ENCODE assay signal across 8 cellular contexts in genomic region chr7:64888561-64888900, GRCh38. TPM values are rescaled to one million over a fixed set of nuclear protein-coding genes. Genes with fewer than 3 reads are reported as not detected.
DNase-seq lines count a peak whose midpoint lies in the region; ATAC-seq and TF ChIP-seq lines count a peak whose summit lies in the region.

No MANE protein-coding gene starts in this region.

- H3K4me1 ChIP-seq in SK-N-SH (ENCODE audit: control insufficient read depth in 1 of 2, insufficient read depth in 2 of 2, low read depth in 1 of 2, low read length in 1 of 2) (0 out of 4 replicates have a peak, but pooled peaks cover 0 to 7% of the 10 kb centered on the region in 2 experiments), GM23248 (ENCODE audit: insufficient read depth) (peaks cover 11% of the 10 kb centered on the region)

- H3K27ac ChIP-seq in SK-N-SH (ENCODE audit: low read depth in 2 of 2, low read length in 1 of 2), result no peak overlapping the region
- no peak overlapping the region for H3K27ac ChIP-seq in GM23248

- H3K9me3 ChIP-seq in SK-N-SH (no peaks in the 10 kb centered on the region), GM23248 (ENCODE audit: low read depth) (no peaks in the 10 kb centered on the region)

- H4K20me1 ChIP-seq in SK-N-SH (ENCODE audit: insufficient read depth) (no peaks in the 10 kb centered on the region), GM23248 (ENCODE audit: insufficient read depth) (no peaks in the 10 kb centered on the region)

- H3K79me2 ChIP-seq in SK-N-SH (ENCODE audit: insufficient read depth) (no peaks in the 10 kb centered on the region), GM23248 (ENCODE audit: insufficient read depth) (no peaks in the 10 kb centered on the region)

- no peak for TF ChIP-seq RAD21 in SK-N-SH (IDR thresholded peaks at IDR 0.05; ENCODE audit: low read length)

- no peak for ATAC-seq in SK-N-SH treated with all-trans-retinoic acid at 6 μM for 48 hours
- ATAC-seq in activated naive CD8-positive, alpha-beta T cell treated with anti-CD3 and anti-CD28 coated beads, Interleukin-2, amount 50 U/mL, for 24 hours, result no peak

- peak overlapping the region; percentile 35 for H3K27ac Mint-ChIP-seq in activated naive CD8-positive, alpha-beta T cell treated with anti-CD3 and anti-CD28 coated beads, Interleukin-2, amount 50 U/mL, for 24 hours

- peaks cover 60% of the 10 kb centered on the region for H3K27me3 Mint-ChIP-seq in activated naive CD8-positive, alpha-beta T cell treated with anti-CD3 and anti-CD28 coated beads, Interleukin-2, amount 50 U/mL, for 24 hours

- in situ Hi-C loops in GM23248 (cut with MboI), result no loop called here

- H3F3A ChIP-seq in SK-N-SH (replicated peaks; ENCODE audit: insufficient read depth), result no peaks in the 10 kb centered on the region
- 0 out of 2 replicates have a peak, but pooled peaks cover 5% of the 10 kb centered on the region for H3F3A ChIP-seq in GM23248 (ENCODE audit: insufficient read depth)

- peaks cover 10% of the 10 kb centered on the region for H3K4me1 Mint-ChIP-seq in activated naive CD8-positive, alpha-beta T cell treated with anti-CD3 and anti-CD28 coated beads, Interleukin-2, amount 50 U/mL, for 24 hours

- TF ChIP-seq CTCF in SK-N-SH (IDR thresholded peaks at IDR 0.05), result no peak

- no peaks in the 10 kb centered on the region for H3K9me2 ChIP-seq in SK-N-SH
- H3K9me2 ChIP-seq in GM23248 (ENCODE audit: insufficient read depth), result no peaks in the 10 kb centered on the region

- no peak overlapping the region for H3K4me3 ChIP-seq in SK-N-SH (ENCODE audit: low read depth in 2 of 2, low read length in 1 of 2)
- H3K4me3 ChIP-seq in GM23248, result no peak overlapping the region

- POLR2A ChIA-PET in SK-N-SH (lab: Yijun Ruan, JAX), result no interaction called here

- 81% methylated on average over 16 of the region's 17 CpGs for WGBS in SK-N-SH (ENCODE audit: low lambda C conversion rate)
- 61 to 63% methylated on average over 17 of the region's 17 CpGs for WGBS in GM23248 (ENCODE audit: low coverage in 1 of 2, low lambda C conversion rate in 2 of 2, missing lambda C conversion rate in 2 of 2), 2 experiments

- H3K4me2 ChIP-seq in SK-N-SH (no peak overlapping the region), GM23248 (ENCODE audit: unreplicated experiment) (no peak overlapping the region)

- CTCF ChIA-PET in SK-N-SH (lab: Yijun Ruan, JAX), result no interaction called here

- H3K36me3 ChIP-seq in SK-N-SH (replicated peaks in 1 of 2; ENCODE audit: control insufficient read depth in 1 of 2, insufficient read depth in 2 of 2, low read length in 1 of 2), result no peaks in the 10 kb centered on the region
- H3K36me3 ChIP-seq in GM23248 (ENCODE audit: low read depth), result no peaks in the 10 kb centered on the region

- no peak for TF ChIP-seq EP300 in SK-N-SH (IDR thresholded peaks at IDR 0.05; ENCODE audit: borderline replicate concordance in 1 of 2, low read depth in 1 of 2, low read length in 1 of 2)

- H3K4me3 Mint-ChIP-seq in activated naive CD8-positive, alpha-beta T cell treated with anti-CD3 and anti-CD28 coated beads, Interleukin-2, amount 50 U/mL, for 24 hours, result peak overlapping the region; percentile 78

- no peak overlapping the region for H2AFZ ChIP-seq in SK-N-SH (ENCODE audit: low read depth)
- no peak overlapping the region for H2AFZ ChIP-seq in GM23248

- H3K9me3 Mint-ChIP-seq in activated naive CD8-positive, alpha-beta T cell treated with anti-CD3 and anti-CD28 coated beads, Interleukin-2, amount 50 U/mL, for 24 hours, result no peaks in the 10 kb centered on the region

- no peaks in the 10 kb centered on the region for H3K36me3 Mint-ChIP-seq in activated naive CD8-positive, alpha-beta T cell treated with anti-CD3 and anti-CD28 coated beads, Interleukin-2, amount 50 U/mL, for 24 hours (ENCODE audit: low read depth)

- H3K27me3 ChIP-seq in SK-N-SH (ENCODE audit: insufficient read depth) (no peaks in the 10 kb centered on the region; the same call in 1 of the 2 replicates), GM23248 (replicated peaks; ENCODE audit: insufficient read depth) (no peaks in the 10 kb centered on the region)

- H3K9ac ChIP-seq in SK-N-SH, result no peak overlapping the region
- H3K9ac ChIP-seq in GM23248, result no peak overlapping the region

- peak; percentile 31 for DNase-seq in SK-N-SH
- DNase-seq in activated naive CD8-positive, alpha-beta T cell treated with anti-CD3 and anti-CD28 coated beads, Interleukin-2, amount 50 U/mL, for 24 hours, result no peak
- DNase-seq in iris pigment epithelial cell (ENCODE audit: low read depth), result peak; percentile 18
- DNase-seq in stimulated activated CD8-positive, alpha-beta memory T cell treated with anti-CD3 and anti-CD28 coated beads, Interleukin-4, amount 100 ng/mL, for 48 hours, result peak; percentile 28
- DNase-seq in MV-4-11 (lab: John Stamatoyannopoulos, UW), result no peak
- no peak for DNase-seq in A172 (ENCODE audit: low spot score)
- DNase-seq in GM23248, result no peak

TF ChIP-seq in SK-N-SH, 30 proteins besides CTCF, POLR2A, EP300 and RAD21 (continues in another document):
- TF ChIP-seq TEAD4 (IDR thresholded peaks at IDR 0.05; ENCODE audit: borderline replicate concordance, insufficient read depth), result no peak
- no peak for TF ChIP-seq EZH2phosphoT487 (IDR thresholded peaks at IDR 0.05; ENCODE audit: borderline replicate concordance, low read depth)
- TF ChIP-seq JUND (IDR thresholded peaks at IDR 0.05), result no peak
- no peak for TF ChIP-seq FOSL2 (IDR thresholded peaks at IDR 0.05; ENCODE audit: borderline replicate concordance, low read depth)
- no peak for TF ChIP-seq TCF12 (IDR thresholded peaks at IDR 0.05)
- TF ChIP-seq MXI1 (IDR thresholded peaks at IDR 0.05; ENCODE audit: low read depth, low read length), result no peak
- no peak for TF ChIP-seq YY1 (IDR thresholded peaks at IDR 0.05; ENCODE audit: low read depth)
- TF ChIP-seq RCOR1 (IDR thresholded peaks at IDR 0.05; ENCODE audit: low read length), result no peak
- no peak for TF ChIP-seq ZBTB33 (IDR thresholded peaks at IDR 0.05; ENCODE audit: borderline replicate concordance, low read depth)
- TF ChIP-seq CHD2 (IDR thresholded peaks at IDR 0.05; ENCODE audit: low read length, partially characterized antibody), result no peak
- TF ChIP-seq MAX (IDR thresholded peaks at IDR 0.05; ENCODE audit: low read depth), result no peak

TF ChIP-seq in SK-N-SH treated with all-trans-retinoic acid at 6 μM for 48 hours, 23 proteins besides CTCF, POLR2A, EP300 and RAD21 (continues in another document):
- no peak for TF ChIP-seq GLIS3 (CRISPR knock-in tag; IDR thresholded peaks at IDR 0.05)
- no peak for TF ChIP-seq ARNTL (CRISPR knock-in tag; IDR thresholded peaks at IDR 0.05; ENCODE audit: borderline replicate concordance, low read depth)
- TF ChIP-seq CSDC2 (CRISPR knock-in tag; IDR thresholded peaks at IDR 0.05), result no peak
- no peak for TF ChIP-seq TCF4 (CRISPR knock-in tag; IDR thresholded peaks at IDR 0.05; ENCODE audit: borderline replicate concordance)
- no peak for TF ChIP-seq PATZ1 (CRISPR knock-in tag; IDR thresholded peaks at IDR 0.05; ENCODE audit: borderline replicate concordance)
- no peak for TF ChIP-seq ZNF70 (CRISPR knock-in tag; IDR thresholded peaks at IDR 0.05)
- no peak for TF ChIP-seq PPARA (CRISPR knock-in tag; IDR thresholded peaks at IDR 0.05; ENCODE audit: borderline replicate concordance)
- no peak for TF ChIP-seq SNAI2 (CRISPR knock-in tag; IDR thresholded peaks at IDR 0.05)
- no peak for TF ChIP-seq TOX (CRISPR knock-in tag; IDR thresholded peaks at IDR 0.05; ENCODE audit: borderline replicate concordance)
- TF ChIP-seq ZFP3 (CRISPR knock-in tag; IDR thresholded peaks at IDR 0.05), result no peak
- no peak for TF ChIP-seq ZNF8 (CRISPR knock-in tag; IDR thresholded peaks at IDR 0.05)
- no peak for TF ChIP-seq RARB (CRISPR knock-in tag; IDR thresholded peaks at IDR 0.05)
- no peak for TF ChIP-seq CSRNP3 (CRISPR knock-in tag; IDR thresholded peaks at IDR 0.05)
- TF ChIP-seq ZNF565 (CRISPR knock-in tag; conservative IDR thresholded peaks at IDR 0.05; ENCODE audit: low read depth), result no peak

RNA-seq across cellular contexts. Expression of gene ZNF273, which starts 14.5 kb away (rescaled TPM):
- 2.3 and 3.0 TPM in 2 replicates for polyA plus RNA-seq in SK-N-SH (2012; rRNA removed)
- 2.8 and 3.1 TPM in 2 replicates for polyA plus RNA-seq in SK-N-SH (2012; cell fraction: cytosol; rRNA removed)
- polyA plus RNA-seq in SK-N-SH (2012; cell fraction: nucleus; rRNA removed), result 1.1 and 2.0 TPM in 2 replicates
- total RNA-seq in A172 (2014; rRNA removed; shearing (Covaris generic)), result 17.1 and 18.0 TPM in 2 replicates
- total RNA-seq in GM23248 (2014; rRNA removed; shearing (Covaris generic)), result 4.8 and 8.3 TPM in 2 replicates
- 2.1 and 4.1 TPM in 2 replicates for polyA plus RNA-seq in GM23248 (2016; fragmentation: Nextera tagmentation; extraction: Ambion mirVana)

Comparison
In these comparisons a context has a peak if more than half of its experiments do, and no peak if none do; other contexts are left out.
1. DNase-seq: peak in SK-N-SH (single experiment), iris pigment epithelial cell (single experiment) and stimulated activated CD8-positive, alpha-beta memory T cell treated with anti-CD3 and anti-CD28 coated beads, Interleukin-4, amount 100 ng/mL, for 48 hours (single experiment); none in activated naive CD8-positive, alpha-beta T cell treated with anti-CD3 and anti-CD28 coated beads, Interleukin-2, amount 50 U/mL, for 24 hours (single experiment), MV-4-11 (single experiment), A172 (single experiment) and GM23248 (single experiment).